ENCODE assay signal across 8 cellular contexts in the genomic region with DNA sequence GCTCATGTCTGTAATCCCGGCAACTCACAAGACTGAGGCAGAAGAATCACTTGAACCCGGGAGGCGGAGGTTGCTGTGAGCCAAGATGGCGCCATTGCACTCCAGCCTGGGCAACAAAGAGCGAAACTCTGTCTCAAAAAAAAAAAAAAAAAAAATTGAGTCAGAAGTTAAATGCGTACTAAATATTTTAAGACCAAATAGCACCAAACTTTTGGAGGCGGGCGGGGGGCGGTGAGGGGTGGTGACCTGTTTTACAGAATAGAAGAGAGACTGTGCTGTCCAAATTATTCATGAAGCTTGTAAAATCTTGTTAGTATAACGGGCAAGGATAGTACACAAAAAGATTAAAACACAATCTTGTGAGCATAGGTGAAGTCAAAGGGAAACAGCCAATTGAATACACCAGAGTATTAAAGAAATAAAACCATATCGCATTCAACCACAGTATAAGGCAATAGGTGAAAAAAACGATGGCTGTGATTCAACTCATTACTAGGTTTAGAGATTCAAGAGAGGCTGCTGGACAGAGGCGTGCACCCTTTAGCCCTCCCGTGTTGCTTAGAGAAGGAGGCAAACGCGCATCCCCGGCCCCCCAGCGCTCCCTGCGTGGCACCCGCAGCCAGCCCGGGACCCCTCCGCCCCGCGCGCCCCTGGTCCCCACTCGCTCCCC. TPM values are rescaled to one million over a fixed set of nuclear protein-coding genes. Genes with fewer than 3 reads are reported as not detected.
DNase-seq lines count a peak whose midpoint lies in the region; ATAC-seq, FAIRE-seq and TF ChIP-seq lines count a peak whose summit lies in the region.

No MANE protein-coding gene starts in this region.

- H3K4me2 ChIP-seq in astrocyte (ENCODE audit: low read length) (peak overlapping the region; percentile 98), keratinocyte (ENCODE audit: control insufficient read depth, extremely low read depth, insufficient read depth, low read depth, low read length) (peak overlapping the region; percentile 81)

- no peak for TF ChIP-seq EP300 in stomach (IDR thresholded peaks at IDR 0.05)

- TF ChIP-seq POLR2A in stomach (IDR thresholded peaks at IDR 0.05), result no peak

- H3K4me1 Mint-ChIP-seq in astrocyte (ENCODE audit: low read depth, unreplicated experiment), result no peaks in the 10 kb centered on the region

- H3K9me3 Mint-ChIP-seq in astrocyte (ENCODE audit: unreplicated experiment), result peaks cover 44% of the 10 kb centered on the region

- H3K27ac ChIP-seq in astrocyte (ENCODE audit: low read depth, low read length) (peak overlapping the region; percentile 96), keratinocyte (ENCODE audit: control insufficient read depth, insufficient read depth, low read length) (peak overlapping the region; percentile 82), stomach (peak overlapping the region; percentile 95 to 99 (median 96))

- no peak for TF ChIP-seq CTCF in astrocyte (IDR thresholded peaks at IDR 0.05; ENCODE audit: insufficient read depth, low read depth, low read length)
- no peak for TF ChIP-seq CTCF in keratinocyte (optimal IDR thresholded peaks at IDR 0.05 in 1 of 3, IDR thresholded peaks at IDR 0.05 in 1 of 3, conservative IDR thresholded peaks at IDR 0.05 in 1 of 3; ENCODE audit: extremely low read depth in 1 of 3, insufficient read depth in 2 of 3, low read length in 3 of 3)
- TF ChIP-seq CTCF in stomach (IDR thresholded peaks at IDR 0.05), result no peak

- H3K4me3 Mint-ChIP-seq in astrocyte (ENCODE audit: unreplicated experiment), result peak overlapping the region; percentile 95

- H3K4me1 ChIP-seq in astrocyte (ENCODE audit: insufficient read depth, low read length), result no peaks in the 10 kb centered on the region
- H3K4me1 ChIP-seq in keratinocyte (ENCODE audit: control insufficient read depth, extremely low read depth, insufficient read depth, low read length), result peaks cover 4% of the 10 kb centered on the region
- H3K4me1 ChIP-seq in stomach, result peaks cover 0 to 16% (median 15%) of the 10 kb centered on the region in 4 donors

- peaks cover 43% of the 10 kb centered on the region for H3K36me3 Mint-ChIP-seq in astrocyte (ENCODE audit: low read depth, unreplicated experiment)

- H3K36me3 ChIP-seq in MG63 (peaks cover 3% of the 10 kb centered on the region; the same call in 1 of the 2 replicates), astrocyte (ENCODE audit: insufficient read depth, low read length) (no peaks in the 10 kb centered on the region), keratinocyte (ENCODE audit: control insufficient read depth in 2 of 2, extremely low read depth in 1 of 2, insufficient read depth in 2 of 2, low read length in 2 of 2) (peaks cover 0 to 3% of the 10 kb centered on the region in 2 experiments), stomach (peaks cover 7 to 67% (median 50%) of the 10 kb centered on the region in 4 donors)

- peak overlapping the region; percentile 12 for H3K27ac Mint-ChIP-seq in astrocyte (ENCODE audit: unreplicated experiment)

- H3K27me3 ChIP-seq in MG63, result no peaks in the 10 kb centered on the region
- H3K27me3 ChIP-seq in astrocyte (ENCODE audit: insufficient read depth, low read length), result no peaks in the 10 kb centered on the region
- H3K27me3 ChIP-seq in keratinocyte (ENCODE audit: control insufficient read depth, extremely low read depth, insufficient read depth, low read length), result no peaks in the 10 kb centered on the region
- no peaks in the 10 kb centered on the region for H3K27me3 ChIP-seq in stomach

- H3K79me2 ChIP-seq in astrocyte (ENCODE audit: insufficient read depth, low read length) (peaks cover 17% of the 10 kb centered on the region), keratinocyte (ENCODE audit: control insufficient read depth, insufficient read depth, low read length) (peaks cover 6% of the 10 kb centered on the region)

- peak overlapping the region; percentile 63 for H3K4me3 ChIP-seq in MG63
- H3K4me3 ChIP-seq in astrocyte (ENCODE audit: insufficient read depth, low read depth, low read length), result peak overlapping the region; percentile 99
- peak overlapping the region; percentile 77 to 97 (median 86) for H3K4me3 ChIP-seq in keratinocyte (ENCODE audit: control insufficient read depth in 2 of 3, extremely low read depth in 1 of 3, insufficient read depth in 2 of 3, low read depth in 1 of 3, low read length in 3 of 3)
- peak overlapping the region; percentile 67 to 93 (median 80) for H3K4me3 ChIP-seq in stomach

- no peak for ATAC-seq in HG03280 (IDR thresholded peaks at IDR 0.05; ENCODE audit: unreplicated experiment)

- no peaks in the 10 kb centered on the region for H3K9me1 ChIP-seq in keratinocyte (ENCODE audit: control insufficient read depth, extremely low read depth, insufficient read depth, low read length)

- no peaks in the 10 kb centered on the region for H3K27me3 Mint-ChIP-seq in astrocyte (ENCODE audit: low read depth, unreplicated experiment)

- H3K9me3 ChIP-seq in MG63, result peaks cover 37% of the 10 kb centered on the region
- H3K9me3 ChIP-seq in astrocyte (ENCODE audit: insufficient read depth, low read depth, low read length), result peaks cover 22% of the 10 kb centered on the region
- H3K9me3 ChIP-seq in keratinocyte (ENCODE audit: control insufficient read depth, low read depth, low read length), result peaks cover 14% of the 10 kb centered on the region
- peaks cover 39 to 75% (median 63%) of the 10 kb centered on the region in 4 donors for H3K9me3 ChIP-seq in stomach

- WGBS in stomach, 5 donors, result 14 to 21% (median 16%) methylated on average over 25 to 26 of the region's 26 CpGs

- H4K20me1 ChIP-seq in astrocyte (ENCODE audit: insufficient read depth, low read length) (no peaks in the 10 kb centered on the region), keratinocyte (ENCODE audit: control insufficient read depth, extremely low read depth, insufficient read depth, low read length) (no peaks in the 10 kb centered on the region)

- peak overlapping the region; percentile 95 for H3K9ac ChIP-seq in astrocyte (ENCODE audit: low read length)
- peak overlapping the region; percentile 88 for H3K9ac ChIP-seq in keratinocyte (ENCODE audit: control insufficient read depth, extremely low read depth, insufficient read depth, low read length)

- FAIRE-seq in astrocyte (lab: Jason Lieb, UNC) (no peak), keratinocyte (lab: Jason Lieb, UNC) (peak; percentile 5)

- intact Hi-C loops in stomach (cut with DNase I; ENCODE audit: low total_unique reads), result no loop called here

- dilution Hi-C loops in keratinocyte (cut with MboI; ENCODE audit: extremely low pct_ligation_motif_present, low sequenced_read_pairs), result no loop called here

- H2AFZ ChIP-seq in astrocyte (ENCODE audit: low read depth, low read length) (peak overlapping the region; percentile 99), keratinocyte (ENCODE audit: control insufficient read depth, low read length) (peak overlapping the region; percentile 99)

- DNase-seq in NCI-H2081 (lab: John Stamatoyannopoulos, UW) (peak; percentile 45 to 53), NCI-H2081 treated with DMSO at 0.1 percent for 48 hours (lab: John Stamatoyannopoulos, UW) (no peak), MG63 (no peak), astrocyte (ENCODE audit: low read depth) (peak; percentile 44), keratinocyte (ENCODE audit: low read depth, low spot score) (no peak), stomach (no peak), hippocampal formation (lab: John Stamatoyannopoulos, UW) (no peak)

RNA-seq across cellular contexts. Expression of gene ZNF891, which starts 0.6 kb away (rescaled TPM):
- 0.10 TPM in 2 replicates for total RNA-seq in MG63 (2014; rRNA removed; shearing (Covaris generic); ENCODE audit: low replicate concordance)
- 1.2 TPM in 2 replicates for total RNA-seq in astrocyte
- 0.28 to 0.79 TPM (median 0.64 TPM) in 3 replicates for polyA plus RNA-seq in keratinocyte
- 0.37 TPM for polyA plus RNA-seq in keratinocyte (2011; ENCODE audit: low read depth)
- polyA plus RNA-seq in keratinocyte (2011; cell fraction: cytosol; rRNA removed), result 0.10 and 0.18 TPM in 2 replicates
- 1.6 and 1.9 TPM in 2 replicates for polyA plus RNA-seq in keratinocyte (2011; cell fraction: nucleus; rRNA removed)
- 0.28 TPM in 2 replicates for polyA plus RNA-seq in keratinocyte (2012; ENCODE audit: low replicate concordance)
- 0.13 to 1.2 TPM (median 0.69 TPM) in 3 replicates for polyA minus RNA-seq in keratinocyte
- polyA minus RNA-seq in keratinocyte (2011; cell fraction: cytosol; rRNA and poly(A)+ RNA removed), result 0.19 TPM
- polyA minus RNA-seq in keratinocyte (2011; cell fraction: nucleus; rRNA and poly(A)+ RNA removed), result 0.95 and 2.2 TPM in 2 replicates
- total RNA-seq in stomach, result 1 to 10 TPM; 1.4 to 6.4 (median 2.7) TPM
- under 1 TPM; 0.15 to 0.38 (median 0.25) TPM for polyA plus RNA-seq in stomach

RNA-seq across cellular contexts. Expression of gene ZNF10, which starts 0.9 kb away (rescaled TPM):
- 0.43 and 18.2 TPM in 2 replicates for total RNA-seq in MG63 (2014; rRNA removed; shearing (Covaris generic); ENCODE audit: low replicate concordance)
- total RNA-seq in astrocyte (7.3 and 7.6 TPM in 2 replicates), stomach (10 to 100 TPM in 2 of 5 donors, 1 to 10 TPM in 2, not detected in 1; 4.6 to 20.7 (median 13.1) TPM)
- polyA plus RNA-seq in keratinocyte (2.0 to 7.2 TPM (median 6.3 TPM) in 3 replicates), stomach (1 to 10 TPM; 2.4 to 5.8 (median 4.9) TPM)
- polyA plus RNA-seq in keratinocyte (2011; ENCODE audit: low read depth), result 3.2 TPM
- 1.4 and 1.8 TPM in 2 replicates for polyA plus RNA-seq in keratinocyte (2011; cell fraction: cytosol; rRNA removed)
- 18.4 and 23.1 TPM in 2 replicates for polyA plus RNA-seq in keratinocyte (2011; cell fraction: nucleus; rRNA removed)
- polyA plus RNA-seq in keratinocyte (2012; ENCODE audit: low replicate concordance), result 3.2 and 3.4 TPM in 2 replicates
- 2.5 to 10.3 TPM (median 10.1 TPM) in 3 replicates for polyA minus RNA-seq in keratinocyte
- polyA minus RNA-seq in keratinocyte (2011; cell fraction: cytosol; rRNA and poly(A)+ RNA removed), result 1.5 TPM
- 18.3 and 35.0 TPM in 2 replicates for polyA minus RNA-seq in keratinocyte (2011; cell fraction: nucleus; rRNA and poly(A)+ RNA removed)

RNA-seq across cellular contexts. Expression of gene ZNF140, which starts 48.8 kb away (rescaled TPM):
- 0.26 TPM in 1 of 2 replicates, not detected in the other for total RNA-seq in MG63 (2014; rRNA removed; shearing (Covaris generic); ENCODE audit: low replicate concordance)
- total RNA-seq in astrocyte (17.2 and 17.6 TPM in 2 replicates), stomach (10 to 100 TPM in 3 of 5 donors, 1 to 10 TPM in 2; 2.3 to 43.3 (median 34.1) TPM)
- polyA plus RNA-seq in keratinocyte (13.5 to 15.9 TPM (median 13.8 TPM) in 3 replicates), stomach (10 to 100 TPM; 10.0 to 17.1 (median 13.2) TPM)
- polyA plus RNA-seq in keratinocyte (2011; ENCODE audit: low read depth), result 4.4 TPM
- polyA plus RNA-seq in keratinocyte (2011; cell fraction: cytosol; rRNA removed), result 8.6 and 17.1 TPM in 2 replicates
- polyA plus RNA-seq in keratinocyte (2011; cell fraction: nucleus; rRNA removed), result 20.3 and 22.0 TPM in 2 replicates
- 9.1 and 13.6 TPM in 2 replicates for polyA plus RNA-seq in keratinocyte (2012; ENCODE audit: low replicate concordance)
- 3.8 to 17.7 TPM (median 11.1 TPM) in 3 replicates for polyA minus RNA-seq in keratinocyte
- 10.7 TPM for polyA minus RNA-seq in keratinocyte (2011; cell fraction: cytosol; rRNA and poly(A)+ RNA removed)
- 11.6 and 19.3 TPM in 2 replicates for polyA minus RNA-seq in keratinocyte (2011; cell fraction: nucleus; rRNA and poly(A)+ RNA removed)

RNA-seq across cellular contexts. Expression of gene ZNF268, which starts 51.8 kb away (rescaled TPM):
- 9.2 and 24.4 TPM in 2 replicates for total RNA-seq in MG63 (2014; rRNA removed; shearing (Covaris generic); ENCODE audit: low replicate concordance)
- total RNA-seq in astrocyte (21.0 and 24.3 TPM in 2 replicates), stomach (10 to 100 TPM in 3 of 5 donors, 1 to 10 TPM in 1, under 1 TPM in 1; under 0.01 to 39.7 (median 12.1) TPM)
- polyA plus RNA-seq in keratinocyte (9.4 to 12.4 TPM (median 11.3 TPM) in 3 replicates), stomach (1 to 10 TPM; 2.7 to 5.3 (median 3.1) TPM)
- polyA plus RNA-seq in keratinocyte (2011; ENCODE audit: low read depth), result 22.7 TPM
- 6.0 and 7.9 TPM in 2 replicates for polyA plus RNA-seq in keratinocyte (2011; cell fraction: cytosol; rRNA removed)
- polyA plus RNA-seq in keratinocyte (2011; cell fraction: nucleus; rRNA removed), result 7.7 and 8.8 TPM in 2 replicates
- 8.1 and 13.7 TPM in 2 replicates for polyA plus RNA-seq in keratinocyte (2012; ENCODE audit: low replicate concordance)
- polyA minus RNA-seq in keratinocyte, result 35.6 to 68.5 TPM (median 41.7 TPM) in 3 replicates
- 24.6 TPM for polyA minus RNA-seq in keratinocyte (2011; cell fraction: cytosol; rRNA and poly(A)+ RNA removed)
- 29.2 and 45.1 TPM in 2 replicates for polyA minus RNA-seq in keratinocyte (2011; cell fraction: nucleus; rRNA and poly(A)+ RNA removed)

Comparison
In these comparisons a context has a peak if more than half of its experiments do, and no peak if none do; other contexts are left out.
1. DNase-seq: peak in NCI-H2081 (2 of 2) and astrocyte (single experiment); none in NCI-H2081 treated with DMSO at 0.1 percent for 48 hours (single experiment), MG63 (single experiment), keratinocyte (single experiment), stomach (single experiment) and hippocampal formation (0 of 2).
2. Peak in every context shown above with its lines, with median percentiles within 50 percentile points of each other: H3K4me3 ChIP-seq and H3K27ac ChIP-seq.